ENCODE assay signal across 25 cellular contexts in genomic region chr14:68893566-68893965, GRCh38.
A peak's percentile ranks its signal among the peaks of the same experiment; 100 is the strongest.
DNase-seq lines count a peak whose midpoint lies in the region; ATAC-seq, FAIRE-seq and TF ChIP-seq lines count a peak whose summit lies in the region.
"Had no signal": no experiment of that assay in that cellular context is flagged by ENCODE, and none has a peak within 500 bp of the region (broad histone marks: within the 10 kb centered on the region; RNA-seq: fewer than 3 reads in every experiment).

No MANE protein-coding gene starts in this region.

- no peaks in the 10 kb centered on the region for H3K27me3 ChIP-seq in endothelial cell of umbilical vein (ENCODE audit: control insufficient read depth in 2 of 2, insufficient read depth in 2 of 2, low read length in 2 of 2)
- H3K27me3 ChIP-seq in uterus: no peaks in the 10 kb centered on the region
- no peaks in the 10 kb centered on the region for H3K27me3 ChIP-seq in GM23338 (ENCODE audit: insufficient read depth)
- H3K27me3 ChIP-seq: adrenal gland, breast epithelium, Peyer's patch, suprapubic skin had no signal

- no TSS peak for BruUV-seq in endothelial cell of umbilical vein (replicated peaks; lab: Mats Ljungman, UMichigan)

- H3F3A ChIP-seq in GM23338 (replicated peaks; ENCODE audit: low read depth): no peaks in the 10 kb centered on the region

- H3K4me1 Mint-ChIP-seq in GM23338: peaks cover 2% of the 10 kb centered on the region; the same call in 1 of the 3 replicates

- intact Hi-C loops in endothelial cell of umbilical vein (cut with micrococcal nuclease): no loop called here
- intact Hi-C loops in posterior vena cava (cut with DNase I): no loop called here
- intact Hi-C loops in uterus (cut with DNase I; ENCODE audit: low total_unique reads): no loop called here

- H3K36me3 Mint-ChIP-seq in GM23338 (ENCODE audit: low read depth): peaks cover 93% of the 10 kb centered on the region

- peaks cover 7% of the 10 kb centered on the region for H3K79me2 ChIP-seq in endothelial cell of umbilical vein (ENCODE audit: control insufficient read depth, insufficient read depth, low read length)
- H3K79me2 ChIP-seq in GM23338 (replicated peaks; ENCODE audit: insufficient read depth): no peaks in the 10 kb centered on the region

- H3K27ac ChIP-seq in endothelial cell of umbilical vein (ENCODE audit: insufficient read depth, low read depth, low read length): peak overlapping the region; percentile 60
- peak overlapping the region; percentile 25 to 52 for H3K27ac ChIP-seq in uterus
- no peak overlapping the region for H3K27ac ChIP-seq in GM23338 (ENCODE audit: low read depth)
- H3K27ac ChIP-seq: adrenal gland, suprapubic skin, VCaP had no signal

- H3K9me1 ChIP-seq in endothelial cell of umbilical vein (replicated peaks; ENCODE audit: control insufficient read depth, extremely low read depth, insufficient read depth, low read length): no peaks in the 10 kb centered on the region

- H4K20me1 ChIP-seq in endothelial cell of umbilical vein (replicated peaks; ENCODE audit: control insufficient read depth, extremely low read depth, insufficient read depth, low read length): no peaks in the 10 kb centered on the region
- peaks cover 4% of the 10 kb centered on the region; the same call in 1 of the 2 replicates for H4K20me1 ChIP-seq in GM23338 (replicated peaks; ENCODE audit: insufficient read depth)

- no peak overlapping the region for H3K9ac ChIP-seq in endothelial cell of umbilical vein (replicated peaks; ENCODE audit: extremely low read depth, insufficient read depth, low read length)

- CTCF ChIA-PET in endothelial cell of umbilical vein (lab: Charles Lee): interaction anchor here (1.1 to 1.6 kb wide), 3 partner anchors 11 to 214 kb away, joined by 3 to 4 read pairs (median 4); no protein-coding TSS in a partner anchor

- no peak for FAIRE-seq in endothelial cell of umbilical vein (lab: Jason Lieb, UNC)
- FAIRE-seq: GM12891, keratinocyte had no signal

- ATAC-seq in GM23338: no peak
- ATAC-seq: activated CD8-positive, alpha-beta T cell treated with anti-CD3 and anti-CD28 coated beads, Interleukin-2, amount 10 ng/mL, durations not matched to agents 7 days and 5 days; naive thymus-derived CD4-positive, alpha-beta T cell; stimulated activated effector memory CD8-positive, alpha-beta T cell treated with anti-CD3 and anti-CD28 coated beads, Interleukin-12 subunit alpha, Interleukin-12 subunit beta, amount 100 ng/mL, for 72 hours had no signal

- H3K4me3 ChIP-seq in endothelial cell of umbilical vein (replicated peaks in 1 of 3; ENCODE audit: insufficient read depth in 1 of 3, low read depth in 1 of 3, low read length in 3 of 3): no peak overlapping the region
- no peak overlapping the region for H3K4me3 ChIP-seq in uterus
- H3K4me3 ChIP-seq in GM23338: no peak overlapping the region
- H3K4me3 ChIP-seq: adrenal gland, breast epithelium, Peyer's patch, suprapubic skin had no signal

- peaks cover 13% of the 10 kb centered on the region for H3K27me3 Mint-ChIP-seq in GM23338 (ENCODE audit: insufficient read depth, low read depth, poor library complexity)
- H3K27me3 Mint-ChIP-seq: activated naive CD4-positive, alpha-beta T cell treated with anti-CD3 and anti-CD28 coated beads, Interleukin-2, amount 10 ng/mL, durations not matched to agents 7 days and 5 days; naive thymus-derived CD4-positive, alpha-beta T cell had no signal

- H2AFZ ChIP-seq in endothelial cell of umbilical vein (ENCODE audit: low read depth, low read length) (no peak overlapping the region), GM23338 (no peak overlapping the region)

- H3K4me2 ChIP-seq in endothelial cell of umbilical vein (ENCODE audit: insufficient read depth, low read length) (no peak overlapping the region), GM23338 (no peak overlapping the region)

- no peak overlapping the region for H3K4me3 Mint-ChIP-seq in GM23338
- H3K4me3 Mint-ChIP-seq: activated CD8-positive, alpha-beta T cell treated with anti-CD3 and anti-CD28 coated beads, Interleukin-2, amount 10 ng/mL, durations not matched to agents 7 days and 5 days; activated naive CD4-positive, alpha-beta T cell treated with anti-CD3 and anti-CD28 coated beads, Interleukin-2, amount 10 ng/mL, durations not matched to agents 7 days and 5 days; naive thymus-derived CD4-positive, alpha-beta T cell; stimulated activated effector memory CD8-positive, alpha-beta T cell treated with anti-CD3 and anti-CD28 coated beads, Interleukin-12 subunit alpha, Interleukin-12 subunit beta, amount 100 ng/mL, for 72 hours had no signal

- peaks cover 48 to 64% of the 10 kb centered on the region in 2 experiments for H3K36me3 ChIP-seq in endothelial cell of umbilical vein (ENCODE audit: control insufficient read depth in 2 of 2, extremely low read depth in 1 of 2, insufficient read depth in 2 of 2, low read length in 2 of 2)
- no peaks in the 10 kb centered on the region for H3K36me3 ChIP-seq in uterus
- peaks cover 32% of the 10 kb centered on the region for H3K36me3 ChIP-seq in GM23338 (ENCODE audit: insufficient read depth)

- H3K9me3 ChIP-seq in endothelial cell of umbilical vein (replicated peaks; ENCODE audit: control insufficient read depth, insufficient read depth, low read length) (no peaks in the 10 kb centered on the region), uterus (no peaks in the 10 kb centered on the region)
- H3K9me3 ChIP-seq: adrenal gland, breast epithelium, Peyer's patch, suprapubic skin had no signal

- H3K9me2 ChIP-seq in GM23338 (ENCODE audit: insufficient read depth): no peaks in the 10 kb centered on the region; the same call in 1 of the 2 replicates

- H3K4me1 ChIP-seq in endothelial cell of umbilical vein (ENCODE audit: control insufficient read depth, extremely low read depth, insufficient read depth, low read length) (peaks cover 23% of the 10 kb centered on the region), uterus (no peaks in the 10 kb centered on the region), GM23338 (ENCODE audit: insufficient read depth) (no peaks in the 10 kb centered on the region)
- H3K4me1 ChIP-seq: adrenal gland, breast epithelium, Peyer's patch, suprapubic skin had no signal

- POLR2A ChIA-PET in endothelial cell of umbilical vein (lab: Charles Lee): no interaction called here

- peak; percentile 32 for DNase-seq in OCI-M1 (lab: John Stamatoyannopoulos, UW)
- no peak for DNase-seq in endothelial cell of umbilical vein (ENCODE audit: low read depth, low spot score)
- peak; percentile 50 for DNase-seq in posterior vena cava (ENCODE audit: low spot score)
- no peak for DNase-seq in uterus
- no peak for DNase-seq in C1 segment of cervical spinal cord (lab: John Stamatoyannopoulos, UW)
- no peak for DNase-seq in activated effector memory CD4-positive, alpha-beta T cell treated with anti-CD3 and anti-CD28 coated beads, Interleukin-2, amount 50 U/mL, for 16 hours
- no peak for DNase-seq in GM23338 (ENCODE audit: low spot score)
- DNase-seq: activated CD4-positive, alpha-beta T cell treated with anti-CD3 and anti-CD28 coated beads for 4 hours; activated CD8-positive, alpha-beta T cell treated with anti-CD3 and anti-CD28 coated beads, Interleukin-2, amount 10 ng/mL, durations not matched to agents 7 days and 5 days; activated naive CD4-positive, alpha-beta T cell treated with anti-CD3 and anti-CD28 coated beads, Interleukin-2, amount 10 ng/mL, durations not matched to agents 7 days and 5 days; effector CD8-positive, alpha-beta T cell; KBM-7; naive thymus-derived CD4-positive, alpha-beta T cell; NCI-H2029 treated with DMSO at 0.1 percent for 48 hours; NCI-H526; occipital lobe; SIG-M5 had no signal

- no peak overlapping the region for H3K27ac Mint-ChIP-seq in GM23338
- H3K27ac Mint-ChIP-seq: activated CD8-positive, alpha-beta T cell treated with anti-CD3 and anti-CD28 coated beads, Interleukin-2, amount 10 ng/mL, durations not matched to agents 7 days and 5 days; activated naive CD4-positive, alpha-beta T cell treated with anti-CD3 and anti-CD28 coated beads, Interleukin-2, amount 10 ng/mL, durations not matched to agents 7 days and 5 days; naive thymus-derived CD4-positive, alpha-beta T cell; stimulated activated effector memory CD8-positive, alpha-beta T cell treated with anti-CD3 and anti-CD28 coated beads, Interleukin-12 subunit alpha, Interleukin-12 subunit beta, amount 100 ng/mL, for 72 hours had no signal

- H3K9me3 Mint-ChIP-seq in GM23338: no peaks in the 10 kb centered on the region; the same call in 2 of the 3 replicates
- H3K9me3 Mint-ChIP-seq: activated naive CD4-positive, alpha-beta T cell treated with anti-CD3 and anti-CD28 coated beads, Interleukin-2, amount 10 ng/mL, durations not matched to agents 7 days and 5 days; naive thymus-derived CD4-positive, alpha-beta T cell; stimulated activated effector memory CD8-positive, alpha-beta T cell treated with anti-CD3 and anti-CD28 coated beads, Interleukin-12 subunit alpha, Interleukin-12 subunit beta, amount 100 ng/mL, for 72 hours had no signal

- dilution Hi-C loops in endothelial cell of umbilical vein (cut with MboI; ENCODE audit: extremely low pct_ligation_motif_present, low sequenced_read_pairs): no loop called here

- TF ChIP-seq CTCF in endothelial cell of umbilical vein (IDR thresholded peaks at IDR 0.05; ENCODE audit: extremely low read depth in 1 of 2, insufficient read depth in 1 of 2, low read depth in 1 of 2, low read length in 2 of 2) (no peak), uterus (IDR thresholded peaks at IDR 0.05) (no peak), GM23338 (conservative IDR thresholded peaks at IDR 0.05; ENCODE audit: low read depth in 2 of 2) (no peak)

- TF ChIP-seq POLR2A in endothelial cell of umbilical vein (IDR thresholded peaks at IDR 0.05; ENCODE audit: low read depth, low read length) (no peak), uterus (IDR thresholded peaks at IDR 0.05) (no peak)

TF ChIP-seq in endothelial cell of umbilical vein, 7 proteins besides CTCF, POLR2A, EP300 and RAD21 (continues in another document):
- TF ChIP-seq MAX (IDR thresholded peaks at IDR 0.05; ENCODE audit: insufficient read depth, insufficient read length) (no peak), EZH2 (IDR thresholded peaks at IDR 0.05; ENCODE audit: borderline replicate concordance, low read depth, low read length, severe bottlenecking) (no peak), POLR2AphosphoS5 (IDR thresholded peaks at IDR 0.05; ENCODE audit: insufficient read depth, low read depth, low read length) (no peak)

TF ChIP-seq in GM23338, 12 proteins besides CTCF, POLR2A, EP300 and RAD21 (continues in another document):
- no peak for TF ChIP-seq ETS1 (IDR thresholded peaks at IDR 0.05)
- no peak for TF ChIP-seq CREB1 (CRISPR knock-in tag; IDR thresholded peaks at IDR 0.05; ENCODE audit: low read depth)
- TF ChIP-seq POLR2AphosphoS5 (IDR thresholded peaks at IDR 0.05; ENCODE audit: low read depth): no peak

Comparison
In these comparisons a context has a peak if more than half of its experiments do, and no peak if none do; other contexts are left out.
1. DNase-seq: peak in OCI-M1 (single experiment) and posterior vena cava (single experiment); none in endothelial cell of umbilical vein (single experiment), uterus (0 of 2), C1 segment of cervical spinal cord (0 of 14), activated effector memory CD4-positive, alpha-beta T cell treated with anti-CD3 and anti-CD28 coated beads, Interleukin-2, amount 50 U/mL, for 16 hours (single experiment) and GM23338 (single experiment).